ENCODE assay signal across 17 cellular contexts in genomic region chr18:12087483-12087960, GRCh38. TPM values are rescaled to one million over a fixed set of nuclear protein-coding genes. Genes with fewer than 3 reads are reported as not detected.
"Had no signal": no experiment of that assay in that cellular context is flagged by ENCODE, and none has a peak within 500 bp of the region (broad histone marks: within the 10 kb centered on the region; RNA-seq: fewer than 3 reads in every experiment).

No MANE protein-coding gene starts in this region.

- H3K9me3 ChIP-seq: ascending aorta, left ventricle myocardium inferior, prostate gland, right lobe of liver, thoracic aorta had no signal

- H3K4me3 ChIP-seq: ascending aorta, left ventricle myocardium inferior, prostate gland, right lobe of liver, thoracic aorta had no signal

- ATAC-seq: activated naive CD8-positive, alpha-beta T cell treated with anti-CD3 and anti-CD28 coated beads, Interleukin-2, amount 50 U/mL, for 24 hours had no signal

- H3K27ac ChIP-seq: ascending aorta, left ventricle myocardium inferior, prostate gland, right lobe of liver, thoracic aorta had no signal

- DNase-seq: activated CD4-positive, CD25-positive, alpha-beta regulatory T cell; activated naive CD4-positive, alpha-beta T cell; activated naive CD8-positive, alpha-beta T cell treated with anti-CD3 and anti-CD28 coated beads, Interleukin-2, amount 50 U/mL, for 24 hours; erythroblast; hippocampal formation; left ventricle myocardium inferior; mesendoderm; T-helper 2 cell had no signal

- H3K27me3 ChIP-seq: ascending aorta, right lobe of liver had no signal

- H3K36me3 ChIP-seq: ascending aorta, left ventricle myocardium inferior, prostate gland, right lobe of liver, thoracic aorta had no signal

- H3K4me1 ChIP-seq: ascending aorta, left ventricle myocardium inferior, prostate gland, right lobe of liver had no signal

- FAIRE-seq: keratinocyte, TTC549 had no signal

RNA-seq across cellular contexts. Expression of gene ANKRD62, which starts 6.1 kb away (rescaled TPM):
- total RNA-seq: activated CD8-positive, alpha-beta memory T cell treated with anti-CD3 and anti-CD28 coated beads for 36 hours; ascending aorta; left ventricle myocardium inferior; osteoblast; right lobe of liver; thoracic aorta had no signal
- polyA plus RNA-seq: keratinocyte, urinary bladder had no signal
